In the genomic region with DNA sequence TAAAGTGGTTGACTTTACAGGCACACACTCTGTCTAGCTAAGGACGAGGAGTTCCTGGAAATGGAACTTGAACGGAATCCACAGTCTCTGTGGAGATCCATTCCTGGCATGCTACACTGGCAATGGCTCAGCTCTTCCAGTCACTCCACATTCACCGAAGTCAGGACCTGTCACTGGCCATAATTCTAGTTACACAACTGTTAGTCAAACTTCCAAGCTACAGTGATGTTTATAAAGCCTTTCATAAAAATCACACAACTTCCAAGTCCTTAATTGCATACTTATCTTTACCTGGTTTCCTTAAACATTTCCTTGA, we compare ENCODE assay signal across 17 cellular contexts. TPM values are rescaled to one million over a fixed set of nuclear protein-coding genes. Genes with fewer than 3 reads are reported as not detected.
DNase-seq lines count a peak whose midpoint lies in the region; ATAC-seq and TF ChIP-seq lines count a peak whose summit lies in the region.
"Had no signal": no experiment of that assay in that cellular context is flagged by ENCODE, and none has a peak within 500 bp of the region (broad histone marks: within the 10 kb centered on the region; RNA-seq: fewer than 3 reads in every experiment).

No MANE protein-coding gene starts in this region.

- H3K9me3 Mint-ChIP-seq in nephron: no peaks in the 10 kb centered on the region
- no peaks in the 10 kb centered on the region for H3K9me3 Mint-ChIP-seq in stimulated activated effector memory CD8-positive, alpha-beta T cell treated with anti-CD3 and anti-CD28 coated beads, Interleukin-12 subunit alpha, Interleukin-12 subunit beta, amount 100 ng/mL, for 72 hours
- H3K9me3 Mint-ChIP-seq: CD4-positive, alpha-beta T cell; memory B cell had no signal

- peaks cover 19% of the 10 kb centered on the region for H3K36me3 Mint-ChIP-seq in nephron (ENCODE audit: low read depth)
- H3K36me3 Mint-ChIP-seq in stimulated activated effector memory CD8-positive, alpha-beta T cell treated with anti-CD3 and anti-CD28 coated beads, Interleukin-12 subunit alpha, Interleukin-12 subunit beta, amount 100 ng/mL, for 72 hours: no peaks in the 10 kb centered on the region
- H3K36me3 Mint-ChIP-seq: memory B cell had no signal

- intact Hi-C loops in transverse colon (cut with DNase I; ENCODE audit: low total_unique reads): no loop called here
- intact Hi-C loops in posterior vena cava (cut with DNase I): no loop called here

- H3K27me3 ChIP-seq in MG63 (no peaks in the 10 kb centered on the region), transverse colon (no peaks in the 10 kb centered on the region)

- H3K4me3 ChIP-seq in MG63: no peak overlapping the region
- H3K4me3 ChIP-seq in fibroblast of mammary gland (ENCODE audit: control insufficient read depth, low read depth, low read length): no peak overlapping the region
- H3K4me3 ChIP-seq in transverse colon: no peak overlapping the region

- no peaks in the 10 kb centered on the region for H3K4me1 ChIP-seq in transverse colon

- TF ChIP-seq CTCF in fibroblast of mammary gland (conservative IDR thresholded peaks at IDR 0.05; ENCODE audit: control insufficient read depth, insufficient read depth, low read depth, low read length) (no peak), nephron (IDR thresholded peaks at IDR 0.05; ENCODE audit: unreplicated experiment in 3 of 3) (no peak), transverse colon (IDR thresholded peaks at IDR 0.05) (no peak)

- TF ChIP-seq POLR2A in transverse colon (IDR thresholded peaks at IDR 0.05): no peak

- in situ Hi-C loops in transverse colon (cut with MboI; ENCODE audit: low pct_ligation_motif_present in 1 of 4, low pct_unique_long_range_greater_than_20kb in 1 of 4, low sequenced_read_pairs in 3 of 4): no loop called here

- DNase-seq in MG63 (peak; percentile 56), fibroblast of mammary gland (ENCODE audit: low read depth) (peak; percentile 80), transverse colon (no peak), posterior vena cava (ENCODE audit: low spot score) (no peak)
- DNase-seq in activated T-cell treated with anti-CD3 and anti-CD28 coated beads, Interleukin-2, amount 50 U/mL, for 1 hour: no peak
- no peak for DNase-seq in stimulated activated effector memory CD8-positive, alpha-beta T cell treated with anti-CD3 and anti-CD28 coated beads, Interleukin-12 subunit alpha, Interleukin-12 subunit beta, amount 100 ng/mL, for 72 hours (ENCODE audit: low spot score in 2 of 2)
- DNase-seq: activated CD4-positive, CD25-positive, alpha-beta regulatory T cell treated with anti-CD3 and anti-CD28 coated beads, Interleukin-2, amount 50 U/mL, for 72 hours; CD4-positive, alpha-beta T cell; effector memory CD4-positive, alpha-beta T cell; GDM1; NCI-H345; OCI-M1; stimulated activated CD4-positive, alpha-beta T cell treated with anti-CD3 and anti-CD28 coated beads, Interleukin-2, amount 100 ng/mL, for 48 hours; stimulated activated naive CD4-positive, alpha-beta T cell had no signal

- no peaks in the 10 kb centered on the region for H3K27me3 Mint-ChIP-seq in nephron (ENCODE audit: low read depth)

- no peak overlapping the region for H3K4me3 Mint-ChIP-seq in nephron
- no peak overlapping the region for H3K4me3 Mint-ChIP-seq in stimulated activated effector memory CD8-positive, alpha-beta T cell treated with anti-CD3 and anti-CD28 coated beads, Interleukin-12 subunit alpha, Interleukin-12 subunit beta, amount 100 ng/mL, for 72 hours
- H3K4me3 Mint-ChIP-seq: CD4-positive, alpha-beta T cell; memory B cell had no signal

- TF ChIP-seq EP300 in transverse colon (IDR thresholded peaks at IDR 0.05; ENCODE audit: low read depth): peak; percentile 32

- H3K27ac ChIP-seq in transverse colon: peak overlapping the region in 3 of 4 donors; percentile 29 to 62 (median 57)

- peaks cover 31% of the 10 kb centered on the region for H3K4me1 Mint-ChIP-seq in nephron
- no peaks in the 10 kb centered on the region for H3K4me1 Mint-ChIP-seq in stimulated activated effector memory CD8-positive, alpha-beta T cell treated with anti-CD3 and anti-CD28 coated beads, Interleukin-12 subunit alpha, Interleukin-12 subunit beta, amount 100 ng/mL, for 72 hours
- H3K4me1 Mint-ChIP-seq: memory B cell had no signal

- H3K36me3 ChIP-seq in MG63 (no peaks in the 10 kb centered on the region), transverse colon (no peaks in the 10 kb centered on the region)

- peak overlapping the region in 2 of 3 experiments; percentile 37 to 44 for H3K27ac Mint-ChIP-seq in nephron
- no peak overlapping the region for H3K27ac Mint-ChIP-seq in stimulated activated effector memory CD8-positive, alpha-beta T cell treated with anti-CD3 and anti-CD28 coated beads, Interleukin-12 subunit alpha, Interleukin-12 subunit beta, amount 100 ng/mL, for 72 hours
- H3K27ac Mint-ChIP-seq: CD4-positive, alpha-beta T cell; memory B cell had no signal

- no peaks in the 10 kb centered on the region for H3K9me3 ChIP-seq in MG63
- H3K9me3 ChIP-seq in transverse colon: no peaks in the 10 kb centered on the region

- WGBS in transverse colon (ENCODE audit: low coverage in 1 of 2), 2 donors: 64 to 65% methylated on average over 3 of the region's 3 CpGs

- ATAC-seq in HG03521 (IDR thresholded peaks at IDR 0.05; ENCODE audit: unreplicated experiment): no peak
- ATAC-seq in stimulated activated effector memory CD8-positive, alpha-beta T cell treated with anti-CD3 and anti-CD28 coated beads, Interleukin-12 subunit alpha, Interleukin-12 subunit beta, amount 100 ng/mL, for 72 hours: no peak

RNA-seq across cellular contexts. Expression of a gene that starts 15.7 kb away (rescaled TPM):
- 4.0 and 14.8 TPM in 2 replicates for total RNA-seq in MG63 (2014; rRNA removed; shearing (Covaris generic); ENCODE audit: low replicate concordance)
- total RNA-seq in transverse colon: 10 to 100 TPM; 18.0 to 22.3 (median 20.9) TPM
- 10 to 100 TPM; 24.4 to 31.2 TPM for total RNA-seq in posterior vena cava

RNA-seq across cellular contexts. Expression of a gene that starts 51.2 kb away (rescaled TPM):
- total RNA-seq in MG63 (2014; rRNA removed; shearing (Covaris generic); ENCODE audit: low replicate concordance): 15.6 and 20.3 TPM in 2 replicates
- 1 to 10 TPM; 2.6 to 7.0 (median 3.6) TPM for total RNA-seq in transverse colon
- 10 to 100 TPM; 25.9 to 28.9 TPM for total RNA-seq in posterior vena cava

Comparison
In these comparisons a context has a peak if more than half of its experiments do, and no peak if none do; other contexts are left out.
1. DNase-seq: peak in MG63 (single experiment) and fibroblast of mammary gland (single experiment); none in transverse colon (single experiment), activated T-cell treated with anti-CD3 and anti-CD28 coated beads, Interleukin-2, amount 50 U/mL, for 1 hour (single experiment), posterior vena cava (single experiment) and stimulated activated effector memory CD8-positive, alpha-beta T cell treated with anti-CD3 and anti-CD28 coated beads, Interleukin-12 subunit alpha, Interleukin-12 subunit beta, amount 100 ng/mL, for 72 hours (0 of 2).